In the genomic region with DNA sequence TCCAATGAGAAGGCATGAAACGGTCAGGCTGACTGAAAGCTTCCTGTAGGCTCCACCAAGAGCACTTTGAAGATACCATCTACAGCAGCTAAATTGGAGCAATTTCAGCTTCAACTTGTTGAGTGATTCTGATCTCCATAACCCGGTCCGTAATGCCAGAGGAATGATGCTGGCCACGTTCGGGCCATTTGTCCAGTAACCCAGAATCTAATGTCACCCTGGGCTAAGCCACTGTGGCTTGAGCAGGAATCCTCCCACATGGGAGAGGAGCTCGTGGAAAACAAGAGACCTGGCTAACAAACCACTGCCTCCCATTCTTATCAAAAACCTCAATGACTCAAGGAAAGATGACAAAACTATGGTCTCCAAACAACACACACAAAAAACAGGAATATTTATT, we compare ENCODE assay signal across 34 cellular contexts.
"Had no signal": no experiment of that assay in that cellular context is flagged by ENCODE, and none has a peak within 500 bp of the region (broad histone marks: within the 10 kb centered on the region; RNA-seq: fewer than 3 reads in every experiment).

No MANE protein-coding gene starts in this region.

- H3K27me3 ChIP-seq: adrenal gland, ascending aorta, body of pancreas, brain microvascular endothelial cell had no signal

- FAIRE-seq: TTC549 had no signal

- H3K9me3 ChIP-seq: adrenal gland, ascending aorta, body of pancreas, breast epithelium had no signal

- H3K4me3 ChIP-seq: adrenal gland, ascending aorta, body of pancreas, breast epithelium had no signal

- DNase-seq: activated B cell treated with CpG ODN at 0.5 μM for 24 hours; activated CD4-positive, alpha-beta memory T cell treated with anti-CD3 and anti-CD28 coated beads for 36 hours; activated CD4-positive, alpha-beta T cell treated with anti-CD3 and anti-CD28 coated beads for 4 hours; activated CD4-positive, alpha-beta T cell treated with anti-CD3 and anti-CD28 coated beads, Interleukin-2, amount 10 ng/mL, durations not matched to agents 24 days and 14 days; activated CD4-positive, alpha-beta T cell treated with anti-CD3 and anti-CD28 coated beads, Interleukin-2, amount 50 U/mL, for 1 hour; activated CD4-positive, alpha-beta T cell treated with anti-CD3 and anti-CD28 coated beads, Interleukin-2, amount 50 U/mL, for 4 hours; activated CD4-positive, CD25-positive, alpha-beta regulatory T cell treated with anti-CD3 and anti-CD28 coated beads, Interleukin-2, amount 50 U/mL, for 72 hours; activated CD8-positive, alpha-beta memory T cell treated with anti-CD3 and anti-CD28 coated beads, Interleukin-2, amount 50 U/mL, for 4 hours; activated CD8-positive, alpha-beta T cell treated with anti-CD3 and anti-CD28 coated beads for 36 hours; activated effector memory CD4-positive, alpha-beta T cell treated with anti-CD3 and anti-CD28 coated beads, Interleukin-2, amount 50 U/mL, for 16 hours; activated gamma-delta T cell treated with Interleukin-2 at 50 U/mL for 16 hours; activated naive CD4-positive, alpha-beta T cell; activated naive CD4-positive, alpha-beta T cell treated with anti-CD3 and anti-CD28 coated beads for 36 hours; activated naive CD4-positive, alpha-beta T cell treated with anti-CD3 and anti-CD28 coated beads, Interleukin-2, amount 50 U/mL, for 16 hours; activated naive CD8-positive, alpha-beta T cell treated with anti-CD3 and anti-CD28 coated beads for 36 hours; activated T-cell treated with anti-CD3 and anti-CD28 coated beads for 4 hours; activated T-cell treated with anti-CD3 and anti-CD28 coated beads, Interleukin-2, amount 50 U/mL, for 1 hour; activated T-cell treated with anti-CD3 and anti-CD28 coated beads, Interleukin-2, amount 50 U/mL, for 4 hours; activated T-cell treated with anti-CD3 and anti-CD28 coated beads, Interleukin-2, amount 50 U/mL, for 72 hours; adrenal gland; amygdala; anterior cingulate cortex; body of pancreas; brain microvascular endothelial cell; central memory CD4-positive, alpha-beta T cell; T-helper 1 cell; T-helper 2 cell; T-helper 9 cell had no signal

- H3K36me3 ChIP-seq: adrenal gland, ascending aorta, brain microvascular endothelial cell, breast epithelium had no signal

- H3K27ac ChIP-seq: adrenal gland, ascending aorta, body of pancreas, brain microvascular endothelial cell, breast epithelium, VCaP had no signal

- H3K4me1 ChIP-seq: adrenal gland, ascending aorta, body of pancreas, breast epithelium had no signal

- ATAC-seq: activated CD8-positive, alpha-beta T cell treated with anti-CD3 and anti-CD28 coated beads for 36 hours; activated naive CD4-positive, alpha-beta T cell treated with anti-CD3 and anti-CD28 coated beads, Interleukin-2, amount 50 U/mL, for 72 hours; activated T-cell treated with anti-CD3 and anti-CD28 coated beads, Interleukin-2, amount 50 U/mL, for 4 hours; activated T-cell treated with anti-CD3 and anti-CD28 coated beads, Interleukin-2, amount 50 U/mL, for 72 hours; activated T-helper 17 cell treated with anti-CD3 and anti-CD28 coated beads, Interleukin-2, amount 50 U/mL, for 72 hours; body of pancreas had no signal
